8 cellular contexts compared by ENCODE assay signal in genomic region chr5:172910828-172911627, GRCh38. TPM values are rescaled to one million over a fixed set of nuclear protein-coding genes. Genes with fewer than 3 reads are reported as not detected.
DNase-seq lines count a peak whose midpoint lies in the region; ATAC-seq and TF ChIP-seq lines count a peak whose summit lies in the region.

No MANE protein-coding gene starts in this region.

- POLR2A ChIA-PET in OCI-LY7 (lab: Charles Lee), result no interaction called here

- no peak overlapping the region for H3K18ac ChIP-seq in mesendoderm (ENCODE audit: low read length)

- no peak overlapping the region for H3K27ac ChIP-seq in OCI-LY7 (ENCODE audit: low read depth, low read length, poor library complexity, severe bottlenecking)
- H3K27ac ChIP-seq in coronary artery, result peak overlapping the region; percentile 79 to 87
- H3K27ac ChIP-seq in mesendoderm (ENCODE audit: low read depth, low read length), result no peak overlapping the region

- H3K9me3 ChIP-seq in OCI-LY7 (ENCODE audit: low read length), result no peaks in the 10 kb centered on the region

- H3K79me2 ChIP-seq in OCI-LY7 (ENCODE audit: insufficient read depth, low read depth, low read length) (no peaks in the 10 kb centered on the region), mesendoderm (ENCODE audit: control insufficient read depth, insufficient read depth, low read length) (no peaks in the 10 kb centered on the region)

- H2BK15ac ChIP-seq in mesendoderm (replicated peaks; ENCODE audit: low read depth), result no peak overlapping the region

- no peak overlapping the region for H2AFZ ChIP-seq in OCI-LY7 (ENCODE audit: low read length)

- in situ Hi-C loops in GM13976 (cut with MboI; ENCODE audit: low sequenced_read_pairs, unreplicated experiment), result no loop called here

- H3K4me1 ChIP-seq in OCI-LY7 (ENCODE audit: insufficient read depth, low read length, poor library complexity, severe bottlenecking) (peaks cover 9% of the 10 kb centered on the region), mesendoderm (ENCODE audit: control insufficient read depth, low read depth, low read length) (peaks cover 3% of the 10 kb centered on the region)

- no peak overlapping the region for H4K5ac ChIP-seq in mesendoderm (ENCODE audit: low read length)

- H3K4ac ChIP-seq in mesendoderm (ENCODE audit: low read depth, low read length), result no peak overlapping the region

- H2BK5ac ChIP-seq in mesendoderm (ENCODE audit: low read length), result no peak overlapping the region

- H2AK5ac ChIP-seq in mesendoderm (ENCODE audit: low read length), result no peak overlapping the region

- H3K36me3 ChIP-seq in OCI-LY7 (ENCODE audit: insufficient read depth, low read length) (peaks cover 60% of the 10 kb centered on the region), mesendoderm (ENCODE audit: control insufficient read depth, insufficient read depth, low read length) (peaks cover 5% of the 10 kb centered on the region)

- intact Hi-C loops in OCI-LY7 (cut with micrococcal nuclease; ENCODE audit: unreplicated experiment), result loop anchor here (1.0 to 2.0 kb wide), 4 partner anchors 72 to 198 kb away; partner anchors contain the start of gene DUSP1

- H3K9me2 ChIP-seq in OCI-LY7 (ENCODE audit: insufficient read depth, low read length), result no peaks in the 10 kb centered on the region

- H4K8ac ChIP-seq in mesendoderm (ENCODE audit: low read depth, low read length), result no peak overlapping the region

- no peak overlapping the region for H3K56ac ChIP-seq in mesendoderm (ENCODE audit: low read length)

- ATAC-seq in HG02588 (IDR thresholded peaks at IDR 0.05; ENCODE audit: unreplicated experiment), result no peak
- no peak for ATAC-seq in HG03139 (IDR thresholded peaks at IDR 0.05; ENCODE audit: unreplicated experiment)

- BruUV-seq in OCI-LY7 (replicated peaks; lab: Mats Ljungman, UMichigan), result no TSS peak

- CTCF ChIA-PET in OCI-LY7 (lab: Charles Lee; ENCODE audit: unreplicated experiment), result interaction anchor here (0.6 kb wide), 1 partner anchor 86 kb away, joined by 3 read pairs; no protein-coding TSS in a partner anchor

- no peak overlapping the region for H2BK120ac ChIP-seq in mesendoderm (ENCODE audit: low read depth, low read length)

- no peaks in the 10 kb centered on the region for H4K20me1 ChIP-seq in OCI-LY7 (ENCODE audit: insufficient read depth, low read length)

- no peaks in the 10 kb centered on the region for H3K27me3 ChIP-seq in mesendoderm (ENCODE audit: insufficient read depth, low read length, poor library complexity)

- no CpG with 5 or more reads among the region's 9 CpGs for WGBS in mesendoderm (ENCODE audit: extremely low coverage, insufficient coverage, low lambda C conversion rate)

- no peaks in the 10 kb centered on the region for H3K79me1 ChIP-seq in mesendoderm (ENCODE audit: low read length)

- H3K4me2 ChIP-seq in OCI-LY7 (ENCODE audit: low read length) (peak overlapping the region; percentile 19; the same call in 1 of the 2 replicates), mesendoderm (ENCODE audit: low read length) (no peak overlapping the region)

- no peak overlapping the region for H3K9ac ChIP-seq in mesendoderm (ENCODE audit: low read length)

- H3K4me3 ChIP-seq in AG10803 (ENCODE audit: low read length), result no peak overlapping the region
- no peak overlapping the region for H3K4me3 ChIP-seq in OCI-LY7 (ENCODE audit: low read depth, low read length, poor library complexity, severe bottlenecking)
- no peak overlapping the region for H3K4me3 ChIP-seq in coronary artery
- H3K4me3 ChIP-seq in mesendoderm (ENCODE audit: low read length), result no peak overlapping the region

- H3K23ac ChIP-seq in mesendoderm (ENCODE audit: low read length), result no peak overlapping the region

- TF ChIP-seq CTCF in AG10803 (conservative IDR thresholded peaks at IDR 0.05; ENCODE audit: low read length) (peak; percentile 20; the same call in 1 of the 2 replicates), GM13976 (IDR thresholded peaks at IDR 0.05; ENCODE audit: borderline replicate concordance, control extremely low read depth, extremely low read depth, insufficient read depth, missing control alignments) (peak; percentile 28), OCI-LY7 (conservative IDR thresholded peaks at IDR 0.05; ENCODE audit: low read length) (peak; percentile 42), coronary artery (IDR thresholded peaks at IDR 0.05) (no peak)

- DNase-seq in AG10803 (ENCODE audit: low read depth), result peak; percentile 81
- peak; percentile 72 for DNase-seq in GM13976 (ENCODE audit: low spot score)
- DNase-seq in OCI-LY7 (ENCODE audit: low spot score), result peak; percentile 35
- peak; percentile 91 for DNase-seq in coronary artery (ENCODE audit: low spot score)
- DNase-seq in mesendoderm, result peak; percentile 48
- DNase-seq in NCI-H1930 (lab: John Stamatoyannopoulos, UW), result no peak

RNA-seq across cellular contexts. Expression of gene RPL26L1, which starts 48.2 kb away (rescaled TPM):
- 34.5 and 45.0 TPM in 2 replicates for total RNA-seq in OCI-LY7 (2014; rRNA removed; shearing (Covaris generic))
- 48.4 and 63.1 TPM in 2 replicates for total RNA-seq in OCI-LY7 (2022)
- polyA plus RNA-seq in mesendoderm (2013, experiment 1 of 2), result 99.4 TPM
- polyA plus RNA-seq in mesendoderm (2013, experiment 2 of 2), result 101 TPM

Comparison
In these comparisons a context has a peak if more than half of its experiments do, and no peak if none do; other contexts are left out.
1. DNase-seq: peak in AG10803 (single experiment), GM13976 (single experiment), OCI-LY7 (single experiment), coronary artery (single experiment) and mesendoderm (single experiment); none in NCI-H1930 (0 of 2).
2. H3K27ac ChIP-seq: peak in coronary artery (2 of 2); none in OCI-LY7 (single experiment) and mesendoderm (single experiment).